14 cellular contexts compared by ENCODE assay signal in the genomic region with DNA sequence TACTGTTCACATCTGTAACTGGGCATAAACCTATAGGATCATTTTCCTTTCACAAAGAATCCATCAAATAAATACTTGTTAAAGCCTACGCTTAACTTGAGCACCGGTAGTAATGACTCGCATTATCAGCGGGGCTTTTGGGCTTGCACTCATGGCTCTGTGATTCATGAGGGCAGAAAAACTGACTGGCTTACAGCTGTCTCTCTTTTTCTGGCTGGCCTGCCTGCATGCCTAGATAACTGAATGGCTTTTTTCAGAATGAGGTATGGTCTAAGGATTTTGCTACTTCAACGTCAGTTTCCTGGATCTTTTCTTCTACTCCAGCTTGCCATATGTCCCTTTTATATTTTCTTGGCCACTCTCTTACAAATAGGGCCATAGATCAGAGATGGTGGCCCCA.
"Had no signal": no experiment of that assay in that cellular context is flagged by ENCODE, and none has a peak within 500 bp of the region (broad histone marks: within the 10 kb centered on the region; RNA-seq: fewer than 3 reads in every experiment).

No MANE protein-coding gene starts in this region.

- H3K9me3 ChIP-seq: thyroid gland, uterus had no signal

- H3K4me1 ChIP-seq: thyroid gland, uterus had no signal

- ATAC-seq: activated CD4-positive, CD25-positive, alpha-beta regulatory T cell treated with anti-CD3 and anti-CD28 coated beads, Interleukin-2, amount 50 U/mL, for 24 hours; left colon had no signal

- H3K36me3 ChIP-seq: thyroid gland, uterus had no signal

- DNase-seq: activated CD4-positive, alpha-beta T cell treated with anti-CD3 and anti-CD28 coated beads, Interleukin-2, amount 50 U/mL, for 4 hours; activated T-cell treated with anti-CD3 and anti-CD28 coated beads, Interleukin-2, amount 50 U/mL, for 1 hour; amniotic stem cell; caudate nucleus; cortex of kidney; effector memory CD4-positive, alpha-beta T cell; hypothalamus; left colon; stimulated activated CD4-positive, alpha-beta T cell treated with anti-CD3 and anti-CD28 coated beads, Interleukin-15, amount 100 ng/mL, for 24 hours; SW 1271; thyroid gland; uterus had no signal

- H3K4me3 ChIP-seq: thyroid gland, uterus had no signal

- H3K27me3 ChIP-seq: thyroid gland, uterus had no signal

- H3K27ac ChIP-seq: epithelial cell of prostate, thyroid gland, uterus had no signal
